Comparison of ENCODE assay signal across 1 cellular context in genomic region chr1:172452536-172453159, GRCh38.
TF ChIP-seq lines count a peak whose summit lies in the region.

No MANE protein-coding gene starts in this region.

TF ChIP-seq in GM23338, 12 proteins besides CTCF, POLR2A, EP300 and RAD21:
- no peak for TF ChIP-seq ETS1 (IDR thresholded peaks at IDR 0.05)
- no peak for TF ChIP-seq NANOG (IDR thresholded peaks at IDR 0.05; ENCODE audit: borderline replicate concordance)
- TF ChIP-seq REST (IDR thresholded peaks at IDR 0.05; ENCODE audit: unreplicated experiment), result no peak
- no peak for TF ChIP-seq ZNF114 (CRISPR knock-in tag; IDR thresholded peaks at IDR 0.05)
- no peak for TF ChIP-seq STAT1 (IDR thresholded peaks at IDR 0.05; ENCODE audit: unreplicated experiment)
- TF ChIP-seq ZNF462 (CRISPR knock-in tag; IDR thresholded peaks at IDR 0.05), result no peak
- no peak for TF ChIP-seq CREB1 (CRISPR knock-in tag; IDR thresholded peaks at IDR 0.05; ENCODE audit: low read depth)
- TF ChIP-seq JUNB (IDR thresholded peaks at IDR 0.05; ENCODE audit: unreplicated experiment), result no peak
- no peak for TF ChIP-seq ZNF331 (CRISPR knock-in tag; IDR thresholded peaks at IDR 0.05; ENCODE audit: low read depth)
- TF ChIP-seq EZH2phosphoT487 (IDR thresholded peaks at IDR 0.05; ENCODE audit: unreplicated experiment), result no peak
